ENCODE assay signal across 20 cellular contexts in the genomic region with DNA sequence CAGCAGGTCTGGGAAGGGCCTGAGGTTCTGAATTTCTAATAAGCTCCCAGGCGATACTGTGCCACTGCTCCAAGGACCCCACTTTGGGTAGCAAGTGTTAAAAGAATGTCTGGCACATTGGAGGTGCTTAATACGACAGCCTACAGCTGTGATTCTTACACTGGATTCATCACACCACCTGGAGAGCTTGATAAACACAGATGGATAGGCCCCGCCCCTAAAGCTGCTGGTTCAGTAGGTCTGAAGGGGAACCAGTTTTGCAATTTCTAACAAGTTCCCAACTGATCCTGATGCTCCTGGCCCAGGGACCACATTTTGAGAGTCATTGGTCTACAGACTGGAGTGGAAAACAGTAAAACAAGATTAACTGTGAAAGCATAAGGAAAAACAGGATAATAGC.
"Had no signal": no experiment of that assay in that cellular context is flagged by ENCODE, and none has a peak within 500 bp of the region (broad histone marks: within the 10 kb centered on the region; RNA-seq: fewer than 3 reads in every experiment).

No MANE protein-coding gene starts in this region.

- H3K4me1 Mint-ChIP-seq: natural killer cell; stimulated activated memory B cell treated with anti-CD40 and anti-IgM and Interleukin-4, amounts not matched to agents 10 μg/mL and 1 μg/mL and 100 μg/mL, for 72 hours had no signal

- H3K4me3 ChIP-seq: body of pancreas, gastrocnemius medialis, tibial artery had no signal

- H3K9me3 Mint-ChIP-seq: activated naive CD4-positive, alpha-beta T cell treated with anti-CD3 and anti-CD28 coated beads, Interleukin-2, amount 50 U/mL, for 72 hours; activated T-cell treated with anti-CD3 and anti-CD28 coated beads, Interleukin-2, amount 50 U/mL, for 24 hours; natural killer cell; stimulated activated memory B cell treated with anti-CD40 and anti-IgM and Interleukin-4, amounts not matched to agents 10 μg/mL and 1 μg/mL and 100 μg/mL, for 72 hours had no signal

- H3K9me3 ChIP-seq: body of pancreas, gastrocnemius medialis, tibial artery had no signal

- H3K4me3 Mint-ChIP-seq: activated CD8-positive, alpha-beta memory T cell treated with anti-CD3 and anti-CD28 coated beads, Interleukin-2, amount 10 ng/mL, durations not matched to agents 7 days and 5 days; activated T-cell treated with anti-CD3 and anti-CD28 coated beads, Interleukin-2, amount 50 U/mL, for 24 hours; natural killer cell; stimulated activated memory B cell treated with anti-CD40 and anti-IgM and Interleukin-4, amounts not matched to agents 10 μg/mL and 1 μg/mL and 100 μg/mL, for 72 hours had no signal

- H3K27ac Mint-ChIP-seq: activated CD8-positive, alpha-beta memory T cell treated with anti-CD3 and anti-CD28 coated beads, Interleukin-2, amount 10 ng/mL, durations not matched to agents 7 days and 5 days; activated naive CD4-positive, alpha-beta T cell treated with anti-CD3 and anti-CD28 coated beads, Interleukin-2, amount 50 U/mL, for 72 hours; activated T-cell treated with anti-CD3 and anti-CD28 coated beads, Interleukin-2, amount 50 U/mL, for 24 hours; natural killer cell; stimulated activated memory B cell treated with anti-CD40 and anti-IgM and Interleukin-4, amounts not matched to agents 10 μg/mL and 1 μg/mL and 100 μg/mL, for 72 hours had no signal

- H3K36me3 Mint-ChIP-seq: activated CD8-positive, alpha-beta memory T cell treated with anti-CD3 and anti-CD28 coated beads, Interleukin-2, amount 10 ng/mL, durations not matched to agents 7 days and 5 days; activated naive CD4-positive, alpha-beta T cell treated with anti-CD3 and anti-CD28 coated beads, Interleukin-2, amount 50 U/mL, for 72 hours; natural killer cell; stimulated activated memory B cell treated with anti-CD40 and anti-IgM and Interleukin-4, amounts not matched to agents 10 μg/mL and 1 μg/mL and 100 μg/mL, for 72 hours had no signal

- H3K36me3 ChIP-seq: gastrocnemius medialis, tibial artery had no signal

- H3K27ac ChIP-seq: body of pancreas, epithelial cell of prostate, gastrocnemius medialis, tibial artery had no signal

- DNase-seq: activated CD4-positive, alpha-beta T cell treated with anti-CD3 and anti-CD28 coated beads for 1 hour; activated CD4-positive, alpha-beta T cell treated with anti-CD3 and anti-CD28 coated beads, Interleukin-2, amount 50 U/mL, for 48 hours; activated CD8-positive, alpha-beta memory T cell treated with anti-CD3 and anti-CD28 coated beads, Interleukin-2, amount 10 ng/mL, durations not matched to agents 7 days and 5 days; activated effector memory CD4-positive, alpha-beta T cell treated with Interleukin-2 at 50 U/mL for 16 hours; activated T-cell treated with anti-CD3 and anti-CD28 coated beads, Interleukin-2, amount 50 U/mL, for 24 hours; amniotic stem cell; body of pancreas; central memory CD4-positive, alpha-beta T cell; cortex of kidney; effector CD8-positive, alpha-beta T cell; gastrocnemius medialis; hippocampal formation; natural killer cell; nucleus accumbens; right cardiac atrium; small intestine; tibial artery had no signal

- H3K4me1 ChIP-seq: body of pancreas, gastrocnemius medialis, tibial artery had no signal

- H3K27me3 ChIP-seq: body of pancreas, tibial artery had no signal

- ATAC-seq: activated CD8-positive, alpha-beta memory T cell treated with anti-CD3 and anti-CD28 coated beads, Interleukin-2, amount 10 ng/mL, durations not matched to agents 7 days and 5 days; activated naive CD4-positive, alpha-beta T cell treated with anti-CD3 and anti-CD28 coated beads, Interleukin-2, amount 50 U/mL, for 72 hours; body of pancreas; gastrocnemius medialis; natural killer cell; right cardiac atrium; stimulated activated memory B cell treated with anti-CD40 and anti-IgM and Interleukin-4, amounts not matched to agents 10 μg/mL and 1 μg/mL and 100 μg/mL, for 72 hours had no signal
